ENCODE assay signal across 27 cellular contexts in genomic region chr17:6930754-6931153, GRCh38.
"Had no signal": no experiment of that assay in that cellular context is flagged by ENCODE, and none has a peak within 500 bp of the region (broad histone marks: within the 10 kb centered on the region; RNA-seq: fewer than 3 reads in every experiment).

No MANE protein-coding gene starts in this region.

- FAIRE-seq: bronchial epithelial cell, endometrium, TTC549 had no signal

- ATAC-seq: activated T-helper 17 cell treated with anti-CD3 and anti-CD28 coated beads, Interleukin-2, amount 50 U/mL, for 72 hours; foreskin keratinocyte; heart left ventricle; lower lobe of right lung; natural killer cell treated with Interleukin-12 subunit alpha and Interleukin-12 subunit beta and Interleukin-15 and Interleukin-18, amount 100 ng/mL, for 72 hours; right cardiac atrium had no signal

- DNase-seq: activated CD4-positive, alpha-beta memory T cell treated with anti-CD3 and anti-CD28 coated beads for 36 hours; activated CD4-positive, alpha-beta T cell treated with anti-CD3 and anti-CD28 coated beads for 4 hours; activated CD8-positive, alpha-beta memory T cell treated with anti-CD3 and anti-CD28 coated beads, Interleukin-2, amount 50 U/mL, for 48 hours; activated gamma-delta T cell treated with Interleukin-2 at 50 U/mL for 16 hours; activated naive CD4-positive, alpha-beta T cell treated with anti-CD3 and anti-CD28 coated beads, Interleukin-2, amount 50 U/mL, for 16 hours; activated T-cell treated with anti-CD3 and anti-CD28 coated beads, Interleukin-2, amount 50 U/mL, for 24 hours; dermis blood vessel endothelial cell; effector CD4-positive, alpha-beta T cell; foreskin keratinocyte; heart left ventricle; hypothalamus; immature natural killer cell; lower lobe of right lung; mesendoderm; right cardiac atrium; stimulated activated CD4-positive, alpha-beta T cell treated with anti-CD3 and anti-CD28 coated beads, Interleukin-2, amount 100 ng/mL, for 48 hours; stimulated activated naive CD4-positive, alpha-beta T cell treated with Interleukin-2 at 50 U/mL for 16 hours; T-helper 1 cell; testis; transverse colon had no signal

- H3K9me3 ChIP-seq: heart left ventricle, lower lobe of right lung, testis, transverse colon had no signal

- H3K27me3 ChIP-seq: foreskin keratinocyte, heart left ventricle, testis, transverse colon had no signal

- H3K4me1 ChIP-seq: foreskin keratinocyte, lower lobe of right lung, testis, transverse colon had no signal

- H3K36me3 ChIP-seq: heart left ventricle, lower lobe of right lung, transverse colon had no signal

- H3K27ac ChIP-seq: epithelial cell of prostate, foreskin keratinocyte, heart left ventricle, lower lobe of right lung, testis, transverse colon, VCaP had no signal

- H3K4me3 ChIP-seq: heart left ventricle, lower lobe of right lung, testis, transverse colon had no signal
